ENCODE assay signal across 27 cellular contexts in the genomic region with DNA sequence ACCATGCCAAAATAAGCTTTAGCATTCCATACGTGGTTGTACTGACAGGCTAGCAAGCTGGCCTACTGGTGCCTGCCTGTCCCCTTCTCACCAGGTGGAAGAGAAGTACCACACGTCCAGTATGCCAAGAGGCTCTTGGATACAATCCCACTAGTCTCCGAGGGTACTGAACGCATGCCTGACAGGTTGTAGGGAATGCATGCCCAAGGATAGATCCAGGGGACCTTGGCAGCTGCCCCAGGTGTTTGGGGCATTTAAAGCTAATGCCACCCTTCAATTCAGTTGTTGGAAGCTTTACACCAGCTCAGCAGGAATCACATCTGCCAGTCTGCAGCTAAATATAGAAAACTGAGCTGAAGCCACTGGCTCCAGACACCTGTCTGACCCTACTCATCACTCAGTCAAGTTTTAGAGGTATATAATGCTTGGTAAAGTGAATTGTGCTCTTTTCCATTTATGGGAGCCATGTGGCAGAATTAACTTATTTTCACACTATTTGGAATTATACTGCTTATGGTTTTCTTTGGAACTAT. TPM values are rescaled to one million over a fixed set of nuclear protein-coding genes. Genes with fewer than 3 reads are reported as not detected.
DNase-seq lines count a peak whose midpoint lies in the region; ATAC-seq and TF ChIP-seq lines count a peak whose summit lies in the region.
"Had no signal": no experiment of that assay in that cellular context is flagged by ENCODE, and none has a peak within 500 bp of the region (broad histone marks: within the 10 kb centered on the region; RNA-seq: fewer than 3 reads in every experiment).

No MANE protein-coding gene starts in this region.

- peaks cover 18% of the 10 kb centered on the region for H3K36me3 ChIP-seq in neural cell (ENCODE audit: insufficient read depth, low read length)
- H3K36me3 ChIP-seq: ascending aorta; BLaER1 treated with 17β-estradiol and CSF1 and Interleukin-3, amounts not matched to agents 10 nM and 100 nM; left lung; prostate gland; SJSA1; uterus had no signal

- peak overlapping the region; percentile 65 for H3K4me3 ChIP-seq in neural cell (ENCODE audit: low read length)
- H3K4me3 ChIP-seq: ascending aorta; BLaER1 treated with 17β-estradiol and CSF1 and Interleukin-3, amounts not matched to agents 10 nM and 100 nM; left lung; neural progenitor cell; prostate gland; SJSA1; uterus had no signal

- DNase-seq in NCI-H187 (lab: John Stamatoyannopoulos, UW) (peak; percentile 9 to 26), NCI-H187 treated with DMSO at 0.1 percent for 48 hours (lab: John Stamatoyannopoulos, UW) (no peak), NCI-H1417 treated with DMSO at 0.1 percent for 48 hours (lab: John Stamatoyannopoulos, UW) (peak; percentile 37), NCI-H69 (lab: John Stamatoyannopoulos, UW) (peak; percentile 98)
- no peak for DNase-seq in central memory CD4-positive, alpha-beta T cell
- DNase-seq: activated B cell treated with CpG ODN at 0.5 μM for 24 hours; activated CD4-positive, alpha-beta memory T cell treated with anti-CD3 and anti-CD28 coated beads, Interleukin-2, amount 10 ng/mL, durations not matched to agents 7 days and 5 days; activated naive CD4-positive, alpha-beta T cell treated with anti-CD3 and anti-CD28 coated beads, Interleukin-2, amount 10 ng/mL, durations not matched to agents 7 days and 5 days; activated T-cell treated with anti-CD3 and anti-CD28 coated beads, Interleukin-2, amount 50 U/mL, for 24 hours; cerebellar nuclear complex; effector memory CD4-positive, alpha-beta T cell; left lung; midbrain; NCI-H526; PC-3; small intestine; stimulated activated CD4-positive, alpha-beta T cell treated with anti-CD3 and anti-CD28 coated beads, Interleukin-4, amount 100 ng/mL, for 24 hours; uterus had no signal

- no peaks in the 10 kb centered on the region for H3K9me3 ChIP-seq in neural cell (ENCODE audit: low read length)
- H3K9me3 ChIP-seq: ascending aorta; BLaER1 treated with 17β-estradiol and CSF1 and Interleukin-3, amounts not matched to agents 10 nM and 100 nM; left lung; prostate gland; SJSA1; uterus had no signal

- no peak overlapping the region for H3K27ac ChIP-seq in neural cell (ENCODE audit: low read length)
- H3K27ac ChIP-seq: ascending aorta; BLaER1 treated with 17β-estradiol and CSF1 and Interleukin-3, amounts not matched to agents 10 nM and 100 nM; HL-60; left lung; neural progenitor cell; prostate gland; SJSA1; uterus had no signal

- ATAC-seq in HG03442 (IDR thresholded peaks at IDR 0.05; ENCODE audit: unreplicated experiment) = no peak
- no peak for ATAC-seq in HG03342 (IDR thresholded peaks at IDR 0.05; ENCODE audit: unreplicated experiment)
- ATAC-seq: left lung, PC-3 had no signal

- H4K20me1 ChIP-seq in neural cell (ENCODE audit: insufficient read depth) = peaks cover 34% of the 10 kb centered on the region

- no peaks in the 10 kb centered on the region for H3K27me3 ChIP-seq in neural cell (ENCODE audit: insufficient read depth, low read depth, low read length)
- H3K27me3 ChIP-seq: ascending aorta, neural progenitor cell had no signal

- TF ChIP-seq CTCF in neural cell (IDR thresholded peaks at IDR 0.05; ENCODE audit: poor library complexity, severe bottlenecking) = no peak

- peaks cover 51% of the 10 kb centered on the region for H3K79me2 ChIP-seq in neural cell (replicated peaks; ENCODE audit: insufficient read depth, low read length)

- peak overlapping the region; percentile 89 for H3K4me2 ChIP-seq in neural cell (ENCODE audit: low read length)
- H3K4me2 ChIP-seq: BLaER1 treated with 17β-estradiol and CSF1 and Interleukin-3, amounts not matched to agents 10 nM and 100 nM; neural progenitor cell had no signal

- no peak for TF ChIP-seq RAD21 in neural cell (conservative IDR thresholded peaks at IDR 0.05)

- TF ChIP-seq EP300 in neural cell (conservative IDR thresholded peaks at IDR 0.05; ENCODE audit: poor library complexity, severe bottlenecking) = no peak

- no peak overlapping the region for H2AFZ ChIP-seq in neural cell (ENCODE audit: low read depth, low read length)
- H2AFZ ChIP-seq: neural progenitor cell had no signal

- H3K9ac ChIP-seq in neural cell (ENCODE audit: low read length) = no peak overlapping the region
- H3K9ac ChIP-seq: BLaER1 treated with 17β-estradiol and CSF1 and Interleukin-3, amounts not matched to agents 10 nM and 100 nM; neural progenitor cell had no signal

- no peaks in the 10 kb centered on the region for H3K9me2 ChIP-seq in neural cell (ENCODE audit: insufficient read depth, low read length)

- peaks cover 7% of the 10 kb centered on the region for H3F3A ChIP-seq in neural cell (ENCODE audit: insufficient read depth, low read length, poor library complexity, severe bottlenecking)

TF ChIP-seq in neural cell, 6 proteins besides CTCF, POLR2A, EP300 and RAD21:
- TF ChIP-seq MXI1 (conservative IDR thresholded peaks at IDR 0.05; ENCODE audit: poor library complexity, severe bottlenecking) = no peak
TF ChIP-seq in neural cell: peak in this region for 0.

RNA-seq across cellular contexts. Expression of a gene that starts 4.9 kb away (rescaled TPM):
- 3,172 and 3,711 TPM in 2 replicates for polyA plus RNA-seq in neural cell
- 2,433 and 2,771 TPM in 2 replicates for polyA minus RNA-seq in neural cell

RNA-seq across cellular contexts. Expression of a gene that starts 36.2 kb away (rescaled TPM):
- 52.0 and 53.8 TPM in 2 replicates for polyA plus RNA-seq in neural cell
- 59.2 and 75.0 TPM in 2 replicates for polyA minus RNA-seq in neural cell

Comparison
In these comparisons a context has a peak if more than half of its experiments do, and no peak if none do; other contexts are left out.
1. DNase-seq: peak in NCI-H187 (2 of 2), NCI-H1417 treated with DMSO at 0.1 percent for 48 hours (single experiment) and NCI-H69 (single experiment); none in NCI-H187 treated with DMSO at 0.1 percent for 48 hours (single experiment) and central memory CD4-positive, alpha-beta T cell (single experiment).